ENCODE assay signal across 9 cellular contexts in the genomic region with DNA sequence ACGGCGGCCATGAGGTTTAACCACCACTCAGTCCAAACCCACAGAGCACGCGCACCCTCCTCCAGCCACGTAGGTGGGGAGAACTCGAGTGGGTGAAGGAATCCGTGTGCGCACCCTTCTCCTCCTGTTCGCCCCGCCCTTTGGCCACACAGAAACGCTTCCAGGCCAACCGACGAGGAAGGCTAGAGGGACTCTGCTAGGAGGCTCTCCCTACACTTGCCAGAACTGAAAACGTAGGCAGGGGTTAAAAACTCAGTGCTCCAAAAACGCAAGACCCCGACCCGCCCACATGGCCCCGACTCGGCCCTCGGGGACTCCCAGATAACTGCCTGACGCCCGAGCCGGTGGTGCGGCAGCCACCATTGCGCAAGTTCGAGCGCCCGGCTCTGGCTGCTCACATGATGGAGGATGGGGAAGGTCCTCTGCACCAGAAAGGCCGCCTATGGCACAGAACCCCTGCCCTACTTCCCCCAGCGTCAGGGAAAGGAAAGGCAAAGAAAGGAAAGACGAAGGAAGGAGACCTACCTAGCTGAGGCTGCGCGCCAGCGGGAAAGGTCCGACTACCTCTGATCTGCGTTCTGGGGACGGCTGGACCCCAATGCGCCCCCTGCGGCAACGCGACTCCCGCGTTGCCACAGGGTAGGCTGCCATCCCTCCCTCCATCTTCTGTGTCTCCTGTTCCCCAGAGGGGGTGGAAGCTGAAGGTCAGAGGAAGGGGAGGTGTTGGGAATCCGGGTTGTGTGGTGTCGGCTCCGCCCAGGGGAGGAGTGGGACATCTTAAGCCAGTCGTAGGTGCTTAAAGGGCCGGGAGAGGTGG.
DNase-seq lines count a peak whose midpoint lies in the region; ATAC-seq and TF ChIP-seq lines count a peak whose summit lies in the region.
"Had no signal": no experiment of that assay in that cellular context is flagged by ENCODE, and none has a peak within 500 bp of the region (broad histone marks: within the 10 kb centered on the region; RNA-seq: fewer than 3 reads in every experiment).

No MANE protein-coding gene starts in this region.

- no peaks in the 10 kb centered on the region for H3K4me1 ChIP-seq in Peyer's patch
- H3K4me1 ChIP-seq in esophagus muscularis mucosa = peaks cover 0 to 5% (median 2%) of the 10 kb centered on the region in 4 donors
- peaks cover 0 to 4% of the 10 kb centered on the region in 2 donors for H3K4me1 ChIP-seq in muscle layer of duodenum (ENCODE audit: control insufficient read depth in 1 of 2, insufficient read depth in 2 of 2, low read length in 2 of 2)

- no peak for TF ChIP-seq CTCF in Peyer's patch (IDR thresholded peaks at IDR 0.05)
- no peak for TF ChIP-seq CTCF in esophagus muscularis mucosa (IDR thresholded peaks at IDR 0.05)

- H3K27ac ChIP-seq in Peyer's patch = peak overlapping the region in 3 of 4 donors; percentile 43 to 74 (median 50)
- peak overlapping the region; percentile 64 to 76 (median 73) for H3K27ac ChIP-seq in esophagus muscularis mucosa (replicated peaks in 1 of 4)
- H3K27ac ChIP-seq in muscle layer of duodenum (ENCODE audit: low read length) = peak overlapping the region; percentile 60

- H3K4me1 Mint-ChIP-seq in activated T-helper 17 cell treated with anti-CD3 and anti-CD28 coated beads, Interleukin-2, amount 50 U/mL, for 72 hours = no peaks in the 10 kb centered on the region
- no peaks in the 10 kb centered on the region for H3K4me1 Mint-ChIP-seq in activated T-cell treated with anti-CD3 and anti-CD28 coated beads, Interleukin-2, amount 50 U/mL, for 4 hours (ENCODE audit: low read depth)
- H3K4me1 Mint-ChIP-seq: CD4-positive, alpha-beta memory T cell had no signal

- DNase-seq in ACHN (peak; percentile 63), HT-29 (ENCODE audit: low spot score) (peak; percentile 66), Peyer's patch (peak in 1 of 3 donors; percentile 55), esophagus muscularis mucosa (ENCODE audit: extremely low spot score) (no peak)
- no peak for DNase-seq in activated T-cell treated with anti-CD3 and anti-CD28 coated beads, Interleukin-2, amount 50 U/mL, for 4 hours

- TF ChIP-seq EP300 in esophagus muscularis mucosa (IDR thresholded peaks at IDR 0.05) = no peak

- H3K36me3 ChIP-seq in Peyer's patch = no peaks in the 10 kb centered on the region
- H3K36me3 ChIP-seq in esophagus muscularis mucosa = no peaks in the 10 kb centered on the region
- no peaks in the 10 kb centered on the region for H3K36me3 ChIP-seq in muscle layer of duodenum (ENCODE audit: control insufficient read depth in 1 of 2, insufficient read depth in 2 of 2, low read length in 2 of 2)

- no peaks in the 10 kb centered on the region for H3K36me3 Mint-ChIP-seq in activated T-helper 17 cell treated with anti-CD3 and anti-CD28 coated beads, Interleukin-2, amount 50 U/mL, for 72 hours (ENCODE audit: low read depth)
- H3K36me3 Mint-ChIP-seq in activated T-cell treated with anti-CD3 and anti-CD28 coated beads, Interleukin-2, amount 50 U/mL, for 4 hours (ENCODE audit: insufficient read depth) = no peaks in the 10 kb centered on the region
- H3K36me3 Mint-ChIP-seq: CD4-positive, alpha-beta memory T cell had no signal

- in situ Hi-C loops in ACHN (cut with HindIII; ENCODE audit: low pct_ligation_motif_present, low pct_unique_long_range_greater_than_20kb, low sequenced_read_pairs) = no loop called here

- intact Hi-C loops in esophagus muscularis mucosa (cut with DNase I) = no loop called here

- no peak overlapping the region for H3K4me3 Mint-ChIP-seq in activated T-helper 17 cell treated with anti-CD3 and anti-CD28 coated beads, Interleukin-2, amount 50 U/mL, for 72 hours
- H3K4me3 Mint-ChIP-seq in activated T-cell treated with anti-CD3 and anti-CD28 coated beads, Interleukin-2, amount 50 U/mL, for 4 hours = no peak overlapping the region
- H3K4me3 Mint-ChIP-seq: CD4-positive, alpha-beta memory T cell had no signal

- no peaks in the 10 kb centered on the region for H3K27me3 Mint-ChIP-seq in activated T-helper 17 cell treated with anti-CD3 and anti-CD28 coated beads, Interleukin-2, amount 50 U/mL, for 72 hours
- H3K27me3 Mint-ChIP-seq in activated T-cell treated with anti-CD3 and anti-CD28 coated beads, Interleukin-2, amount 50 U/mL, for 4 hours (ENCODE audit: low read depth) = peaks cover 7% of the 10 kb centered on the region

- 22% methylated on average over 45 of the region's 48 CpGs for WGBS in esophagus muscularis mucosa

- H3K9me3 ChIP-seq in Peyer's patch = no peaks in the 10 kb centered on the region
- H3K9me3 ChIP-seq in esophagus muscularis mucosa = no peaks in the 10 kb centered on the region
- H3K9me3 ChIP-seq in muscle layer of duodenum (ENCODE audit: control insufficient read depth in 1 of 2, low read length in 2 of 2) = no peaks in the 10 kb centered on the region

- peak; percentile 83 for ATAC-seq in GM19455 (IDR thresholded peaks at IDR 0.05; ENCODE audit: unreplicated experiment)
- ATAC-seq in activated T-helper 17 cell treated with anti-CD3 and anti-CD28 coated beads, Interleukin-2, amount 50 U/mL, for 72 hours (replicated peaks) = no peak
- no peak for ATAC-seq in activated T-cell treated with anti-CD3 and anti-CD28 coated beads, Interleukin-2, amount 50 U/mL, for 4 hours

- H3K27ac Mint-ChIP-seq in activated T-helper 17 cell treated with anti-CD3 and anti-CD28 coated beads, Interleukin-2, amount 50 U/mL, for 72 hours = no peak overlapping the region
- H3K27ac Mint-ChIP-seq: CD4-positive, alpha-beta memory T cell had no signal

- H3K4me3 ChIP-seq in Peyer's patch = peak overlapping the region in 3 of 4 donors; percentile 28 to 59 (median 50)
- peak overlapping the region; percentile 54 to 64 (median 60) for H3K4me3 ChIP-seq in esophagus muscularis mucosa
- peak overlapping the region; percentile 61 to 69 for H3K4me3 ChIP-seq in muscle layer of duodenum (ENCODE audit: low read depth in 1 of 2, low read length in 2 of 2)

- TF ChIP-seq POLR2A in Peyer's patch (IDR thresholded peaks at IDR 0.05) (peak; percentile 17 to 26), esophagus muscularis mucosa (IDR thresholded peaks at IDR 0.05; ENCODE audit: low read depth) (no peak)

- no peaks in the 10 kb centered on the region for H3K27me3 ChIP-seq in Peyer's patch
- H3K27me3 ChIP-seq in esophagus muscularis mucosa = no peaks in the 10 kb centered on the region
- no peaks in the 10 kb centered on the region for H3K27me3 ChIP-seq in muscle layer of duodenum (ENCODE audit: low read depth, low read length)

- H3K9me3 Mint-ChIP-seq in activated T-helper 17 cell treated with anti-CD3 and anti-CD28 coated beads, Interleukin-2, amount 50 U/mL, for 72 hours = peaks cover 9% of the 10 kb centered on the region
- no peaks in the 10 kb centered on the region for H3K9me3 Mint-ChIP-seq in activated T-cell treated with anti-CD3 and anti-CD28 coated beads, Interleukin-2, amount 50 U/mL, for 4 hours

Comparison
In these comparisons a context has a peak if more than half of its experiments do, and no peak if none do; other contexts are left out.
1. DNase-seq: peak in ACHN (single experiment) and HT-29 (single experiment); none in esophagus muscularis mucosa (single experiment) and activated T-cell treated with anti-CD3 and anti-CD28 coated beads, Interleukin-2, amount 50 U/mL, for 4 hours (single experiment).
2. Peak in every context shown above with its lines, with median percentiles within 50 percentile points of each other: H3K27ac ChIP-seq and H3K4me3 ChIP-seq.